In the genomic region with DNA sequence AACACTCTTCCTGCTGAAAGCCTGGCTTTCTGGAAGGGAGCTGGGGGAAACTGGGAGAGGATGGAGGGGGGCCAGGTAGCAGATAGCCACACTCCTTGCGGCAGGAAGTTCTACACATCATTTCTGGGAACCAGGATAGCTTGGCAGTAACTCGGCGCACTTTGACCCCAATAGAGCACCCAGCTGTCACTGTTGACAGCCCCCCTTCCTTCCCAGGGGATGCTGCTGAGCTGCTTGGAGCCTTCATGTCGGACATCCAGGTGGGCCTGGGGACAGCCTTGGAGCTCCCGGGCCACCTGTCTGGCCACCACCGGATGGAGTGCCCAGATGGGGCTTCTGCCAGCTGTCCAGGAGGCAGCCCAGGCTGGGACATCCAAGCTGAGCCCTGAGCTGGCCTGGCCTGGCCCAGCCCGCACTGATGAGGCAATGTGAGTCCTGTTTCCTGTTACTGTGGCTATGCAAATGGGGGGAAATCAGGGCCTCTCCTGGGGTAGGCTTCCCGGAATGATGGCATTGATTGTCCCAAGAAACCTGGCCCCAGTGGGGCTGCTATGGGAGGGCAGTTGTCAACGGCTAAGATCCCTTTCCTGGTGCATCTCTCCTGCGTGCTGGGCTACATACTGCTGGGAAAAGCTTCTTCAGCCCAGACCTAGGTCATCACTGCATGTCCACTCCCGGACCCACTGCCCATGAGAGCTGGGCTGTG, we compare ENCODE assay signal across 2 cellular contexts.
TF ChIP-seq lines count a peak whose summit lies in the region.

No MANE protein-coding gene starts in this region.

TF ChIP-seq in SK-N-SH treated with all-trans-retinoic acid at 6 μM for 48 hours, 23 proteins besides CTCF, POLR2A, EP300 and RAD21 (continued from another document):
- TF ChIP-seq ZNF8 (CRISPR knock-in tag; IDR thresholded peaks at IDR 0.05), result no peak
- TF ChIP-seq, protein P1, sequence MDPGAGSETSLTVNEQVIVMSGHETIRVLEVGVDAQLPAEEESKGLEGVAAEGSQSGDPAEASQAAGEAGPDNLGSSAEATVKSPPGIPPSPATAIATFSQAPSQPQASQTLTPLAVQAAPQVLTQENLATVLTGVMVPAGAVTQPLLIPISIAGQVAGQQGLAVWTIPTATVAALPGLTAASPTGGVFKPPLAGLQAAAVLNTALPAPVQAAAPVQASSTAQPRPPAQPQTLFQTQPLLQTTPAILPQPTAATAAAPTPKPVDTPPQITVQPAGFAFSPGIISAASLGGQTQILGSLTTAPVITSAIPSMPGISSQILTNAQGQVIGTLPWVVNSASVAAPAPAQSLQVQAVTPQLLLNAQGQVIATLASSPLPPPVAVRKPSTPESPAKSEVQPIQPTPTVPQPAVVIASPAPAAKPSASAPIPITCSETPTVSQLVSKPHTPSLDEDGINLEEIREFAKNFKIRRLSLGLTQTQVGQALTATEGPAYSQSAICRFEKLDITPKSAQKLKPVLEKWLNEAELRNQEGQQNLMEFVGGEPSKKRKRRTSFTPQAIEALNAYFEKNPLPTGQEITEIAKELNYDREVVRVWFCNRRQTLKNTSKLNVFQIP (CRISPR knock-in tag; IDR thresholded peaks at IDR 0.05; ENCODE audit: borderline replicate concordance, low read depth), result no peak
- no peak for TF ChIP-seq ZFP3 (CRISPR knock-in tag; IDR thresholded peaks at IDR 0.05)
- TF ChIP-seq OSR1 (CRISPR knock-in tag; IDR thresholded peaks at IDR 0.05), result no peak
- no peak for TF ChIP-seq ISL1 (CRISPR knock-in tag; IDR thresholded peaks at IDR 0.05)
- TF ChIP-seq ESRRG (CRISPR knock-in tag; IDR thresholded peaks at IDR 0.05), result no peak
- no peak for TF ChIP-seq ZFP30 (CRISPR knock-in tag; IDR thresholded peaks at IDR 0.05)
- no peak for TF ChIP-seq ZNF70 (CRISPR knock-in tag; IDR thresholded peaks at IDR 0.05)
- TF ChIP-seq GLIS3 (CRISPR knock-in tag; IDR thresholded peaks at IDR 0.05), result no peak
- TF ChIP-seq ZNF565 (CRISPR knock-in tag; conservative IDR thresholded peaks at IDR 0.05; ENCODE audit: low read depth), result no peak
- no peak for TF ChIP-seq SNAI2 (CRISPR knock-in tag; IDR thresholded peaks at IDR 0.05)
- TF ChIP-seq ZC3H10 (CRISPR knock-in tag; IDR thresholded peaks at IDR 0.05), result no peak

TF ChIP-seq in SK-N-SH, 30 proteins besides CTCF, POLR2A, EP300 and RAD21 (continued from another document):
- TF ChIP-seq FOSL2 (IDR thresholded peaks at IDR 0.05; ENCODE audit: borderline replicate concordance, low read depth) (no peak), TAF1 (IDR thresholded peaks at IDR 0.05; ENCODE audit: borderline replicate concordance, low read depth, low read length) (no peak), GABPA (IDR thresholded peaks at IDR 0.05; ENCODE audit: low read depth) (no peak), POLR2AphosphoS5 (IDR thresholded peaks at IDR 0.05; ENCODE audit: low read depth, low read length) (no peak)
- TF ChIP-seq, protein P2, sequence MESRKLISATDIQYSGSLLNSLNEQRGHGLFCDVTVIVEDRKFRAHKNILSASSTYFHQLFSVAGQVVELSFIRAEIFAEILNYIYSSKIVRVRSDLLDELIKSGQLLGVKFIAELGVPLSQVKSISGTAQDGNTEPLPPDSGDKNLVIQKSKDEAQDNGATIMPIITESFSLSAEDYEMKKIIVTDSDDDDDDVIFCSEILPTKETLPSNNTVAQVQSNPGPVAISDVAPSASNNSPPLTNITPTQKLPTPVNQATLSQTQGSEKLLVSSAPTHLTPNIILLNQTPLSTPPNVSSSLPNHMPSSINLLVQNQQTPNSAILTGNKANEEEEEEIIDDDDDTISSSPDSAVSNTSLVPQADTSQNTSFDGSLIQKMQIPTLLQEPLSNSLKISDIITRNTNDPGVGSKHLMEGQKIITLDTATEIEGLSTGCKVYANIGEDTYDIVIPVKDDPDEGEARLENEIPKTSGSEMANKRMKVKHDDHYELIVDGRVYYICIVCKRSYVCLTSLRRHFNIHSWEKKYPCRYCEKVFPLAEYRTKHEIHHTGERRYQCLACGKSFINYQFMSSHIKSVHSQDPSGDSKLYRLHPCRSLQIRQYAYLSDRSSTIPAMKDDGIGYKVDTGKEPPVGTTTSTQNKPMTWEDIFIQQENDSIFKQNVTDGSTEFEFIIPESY (IDR thresholded peaks at IDR 0.05; ENCODE audit: borderline replicate concordance, low read depth), result no peak
- TF ChIP-seq, protein P3, sequence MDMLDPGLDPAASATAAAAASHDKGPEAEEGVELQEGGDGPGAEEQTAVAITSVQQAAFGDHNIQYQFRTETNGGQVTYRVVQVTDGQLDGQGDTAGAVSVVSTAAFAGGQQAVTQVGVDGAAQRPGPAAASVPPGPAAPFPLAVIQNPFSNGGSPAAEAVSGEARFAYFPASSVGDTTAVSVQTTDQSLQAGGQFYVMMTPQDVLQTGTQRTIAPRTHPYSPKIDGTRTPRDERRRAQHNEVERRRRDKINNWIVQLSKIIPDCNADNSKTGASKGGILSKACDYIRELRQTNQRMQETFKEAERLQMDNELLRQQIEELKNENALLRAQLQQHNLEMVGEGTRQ (IDR thresholded peaks at IDR 0.05; ENCODE audit: borderline replicate concordance, low read depth, low read length), result no peak
